29 cellular contexts compared by ENCODE assay signal in genomic region chr6:23325065-23325464, GRCh38.
"Had no signal": no experiment of that assay in that cellular context is flagged by ENCODE, and none has a peak within 500 bp of the region (broad histone marks: within the 10 kb centered on the region; RNA-seq: fewer than 3 reads in every experiment).

No MANE protein-coding gene starts in this region.

- H2AFZ ChIP-seq: neural progenitor cell, parathyroid adenoma had no signal

- H3K79me2 ChIP-seq: parathyroid adenoma had no signal

- H3K4me1 ChIP-seq: neural progenitor cell, parathyroid adenoma, psoas muscle, right lobe of liver, sigmoid colon, spleen, suprapubic skin, testis, tibial artery, upper lobe of left lung, vagina had no signal

- H3K9me3 ChIP-seq: ovary, psoas muscle, right lobe of liver, sigmoid colon, suprapubic skin, testis, tibial artery, upper lobe of left lung, vagina had no signal

- H3K4me2 ChIP-seq: neural progenitor cell, smooth muscle cell had no signal

- H3K27ac ChIP-seq: neural progenitor cell, ovary, parathyroid adenoma, psoas muscle, right lobe of liver, sigmoid colon, skin epidermis, spleen, suprapubic skin, testis, tibial artery, upper lobe of left lung, vagina had no signal

- H3K27me3 ChIP-seq: neural progenitor cell, ovary, right lobe of liver, sigmoid colon, spleen, suprapubic skin, testis, tibial artery, upper lobe of left lung, vagina had no signal

- ATAC-seq: natural killer cell; psoas muscle; right cardiac atrium; right lobe of liver; stimulated activated memory B cell treated with anti-CD40 and anti-IgM and Interleukin-4, amounts not matched to agents 10 μg/mL and 1 μg/mL and 100 μg/mL, for 72 hours; stimulated activated naive CD8-positive, alpha-beta T cell treated with anti-CD3 and anti-CD28 coated beads, Interleukin-15, amount 100 ng/mL, for 72 hours; stimulated activated naive CD8-positive, alpha-beta T cell treated with anti-CD3 and anti-CD28 coated beads, Interleukin-15, Interleukin-2, amounts not matched to agents 100 U/mL and 50 U/mL, for 24 hours had no signal

- H3K4me3 ChIP-seq: neural progenitor cell, ovary, psoas muscle, right lobe of liver, sigmoid colon, skin epidermis, smooth muscle cell, spleen, suprapubic skin, testis, tibial artery, upper lobe of left lung, vagina had no signal

- H3K36me3 ChIP-seq: neural progenitor cell, ovary, right lobe of liver, sigmoid colon, spleen, suprapubic skin, tibial artery, upper lobe of left lung, vagina had no signal

- DNase-seq: natural killer cell; occipital lobe; ovary; posterior cingulate gyrus; psoas muscle; right cardiac atrium; right lobe of liver; sigmoid colon; spleen; stimulated activated CD4-positive, alpha-beta T cell treated with anti-CD3 and anti-CD28 coated beads, Interleukin-12 subunit alpha, Interleukin-12 subunit beta, amount 100 ng/mL, for 4 hours; stimulated activated CD4-positive, alpha-beta T cell treated with anti-CD3 and anti-CD28 coated beads, Interleukin-1b, Interleukin-23, amount 100 ng/mL, for 48 hours; stimulated activated CD4-positive, alpha-beta T cell treated with anti-CD3 and anti-CD28 coated beads, Interleukin-4, amount 100 ng/mL, for 1 hour; stimulated activated CD4-positive, alpha-beta T cell treated with anti-CD3 and anti-CD28 coated beads, Interleukin-4, amount 100 ng/mL, for 4 hours; stimulated activated CD8-positive, alpha-beta memory T cell treated with anti-CD3 and anti-CD28 coated beads, Interleukin-4, amount 100 ng/mL, for 48 hours; stimulated activated naive CD4-positive, alpha-beta T cell; stimulated activated naive CD8-positive, alpha-beta T cell treated with anti-CD3 and anti-CD28 coated beads, Interleukin-15, amount 100 ng/mL, for 72 hours; stimulated activated naive CD8-positive, alpha-beta T cell treated with anti-CD3 and anti-CD28 coated beads, Interleukin-15, Interleukin-2, amounts not matched to agents 100 U/mL and 50 U/mL, for 24 hours; substantia nigra; testis; tibial artery; trophoblast cell; upper lobe of left lung had no signal

- H3K9ac ChIP-seq: neural progenitor cell, parathyroid adenoma had no signal
